In genomic region chr3:187568171-187568570, GRCh38 we compare ENCODE assay signal across 1 cellular context.
TF ChIP-seq lines count a peak whose summit lies in the region.

No MANE protein-coding gene starts in this region.

TF ChIP-seq in GM23338, 12 proteins besides CTCF, POLR2A, EP300 and RAD21:
- no peak for TF ChIP-seq ZNF462 (CRISPR knock-in tag; IDR thresholded peaks at IDR 0.05)
- no peak for TF ChIP-seq NANOG (IDR thresholded peaks at IDR 0.05; ENCODE audit: borderline replicate concordance)
- TF ChIP-seq ZNF114 (CRISPR knock-in tag; IDR thresholded peaks at IDR 0.05), result no peak
- TF ChIP-seq REST (IDR thresholded peaks at IDR 0.05; ENCODE audit: unreplicated experiment), result no peak
- no peak for TF ChIP-seq JUNB (IDR thresholded peaks at IDR 0.05; ENCODE audit: unreplicated experiment)
- TF ChIP-seq POLR2AphosphoS5 (IDR thresholded peaks at IDR 0.05; ENCODE audit: low read depth), result no peak
